ENCODE assay signal across 20 cellular contexts in genomic region chr7:18583305-18583704, GRCh38.
A peak's percentile ranks its signal among the peaks of the same experiment; 100 is the strongest.
DNase-seq lines count a peak whose midpoint lies in the region; ATAC-seq, FAIRE-seq and TF ChIP-seq lines count a peak whose summit lies in the region.
"Had no signal": no experiment of that assay in that cellular context is flagged by ENCODE, and none has a peak within 500 bp of the region (broad histone marks: within the 10 kb centered on the region; RNA-seq: fewer than 3 reads in every experiment).

No MANE protein-coding gene starts in this region.

- H3K4me1 ChIP-seq in astrocyte (ENCODE audit: insufficient read depth, low read length), result peaks cover 3% of the 10 kb centered on the region
- H3K4me1 ChIP-seq: thyroid gland had no signal

- no peak overlapping the region for H3K4me3 ChIP-seq in astrocyte (ENCODE audit: insufficient read depth, low read depth, low read length)
- H3K4me3 ChIP-seq: esophagus muscularis mucosa, thyroid gland had no signal

- ATAC-seq in GM19351 (IDR thresholded peaks at IDR 0.05; ENCODE audit: unreplicated experiment), result no peak
- ATAC-seq: activated CD4-positive, alpha-beta T cell treated with anti-CD3 and anti-CD28 coated beads for 36 hours; T-cell had no signal

- H3K36me3 ChIP-seq in astrocyte (ENCODE audit: insufficient read depth, low read length), result no peaks in the 10 kb centered on the region
- H3K36me3 ChIP-seq: esophagus muscularis mucosa, thyroid gland had no signal

- no peak overlapping the region for H3K4me2 ChIP-seq in astrocyte (ENCODE audit: low read length)

- H3K27me3 Mint-ChIP-seq in astrocyte (ENCODE audit: low read depth, unreplicated experiment), result no peaks in the 10 kb centered on the region
- H3K27me3 Mint-ChIP-seq: activated CD4-positive, alpha-beta T cell treated with anti-CD3 and anti-CD28 coated beads for 36 hours; activated naive CD4-positive, alpha-beta T cell treated with anti-CD3 and anti-CD28 coated beads, Interleukin-2, amount 50 U/mL, for 24 hours; progenitor cell of endocrine pancreas; T-cell had no signal

- H3K27ac ChIP-seq in astrocyte (ENCODE audit: low read depth, low read length), result no peak overlapping the region
- H3K27ac ChIP-seq: esophagus muscularis mucosa, thyroid gland had no signal

- no peaks in the 10 kb centered on the region for H4K20me1 ChIP-seq in astrocyte (ENCODE audit: insufficient read depth, low read length)

- no peak for FAIRE-seq in astrocyte (lab: Jason Lieb, UNC)
- no peak for FAIRE-seq in HTR-8/SVneo (lab: Jason Lieb, UNC)

- no peaks in the 10 kb centered on the region for H3K79me2 ChIP-seq in astrocyte (ENCODE audit: insufficient read depth, low read length)

- H2AFZ ChIP-seq in astrocyte (ENCODE audit: low read depth, low read length), result no peak overlapping the region

- no peak for TF ChIP-seq CTCF in astrocyte (IDR thresholded peaks at IDR 0.05; ENCODE audit: insufficient read depth, low read depth, low read length)

- H3K9ac ChIP-seq in astrocyte (ENCODE audit: low read length), result no peak overlapping the region

- peaks cover 21% of the 10 kb centered on the region for H3K4me1 Mint-ChIP-seq in astrocyte (ENCODE audit: low read depth, unreplicated experiment)
- H3K4me1 Mint-ChIP-seq: activated CD4-positive, alpha-beta T cell treated with anti-CD3 and anti-CD28 coated beads for 36 hours; activated naive CD4-positive, alpha-beta T cell treated with anti-CD3 and anti-CD28 coated beads, Interleukin-2, amount 50 U/mL, for 24 hours; T-cell had no signal

- no peaks in the 10 kb centered on the region for H3K36me3 Mint-ChIP-seq in astrocyte (ENCODE audit: low read depth, unreplicated experiment)
- H3K36me3 Mint-ChIP-seq: activated naive CD4-positive, alpha-beta T cell treated with anti-CD3 and anti-CD28 coated beads, Interleukin-2, amount 50 U/mL, for 24 hours; T-cell had no signal

- DNase-seq in AG08395 (ENCODE audit: low spot score) (peak; percentile 6), HK-2 (ENCODE audit: unreplicated experiment) (peak; percentile 8), astrocyte (ENCODE audit: low read depth) (peak; percentile 51), islet precursor cell (peak; percentile 70), germinal center (ENCODE audit: low spot score) (no peak), HTR-8/SVneo (ENCODE audit: insufficient read length, low spot score) (no peak), NCI-H526 (lab: John Stamatoyannopoulos, UW) (no peak)
- DNase-seq: activated CD4-positive, alpha-beta T cell treated with anti-CD3 and anti-CD28 coated beads for 36 hours; activated T-cell treated with anti-CD3 and anti-CD28 coated beads for 4 hours; AML-193; cortex of kidney; DND-41; NCI-H1417; NCI-H345; T-cell; thyroid gland had no signal

- peak overlapping the region; percentile 44 for H3K27ac Mint-ChIP-seq in astrocyte (ENCODE audit: unreplicated experiment)
- H3K27ac Mint-ChIP-seq: activated CD4-positive, alpha-beta T cell treated with anti-CD3 and anti-CD28 coated beads for 36 hours; activated naive CD4-positive, alpha-beta T cell treated with anti-CD3 and anti-CD28 coated beads, Interleukin-2, amount 50 U/mL, for 24 hours; progenitor cell of endocrine pancreas; T-cell had no signal

- no peak overlapping the region for H3K4me3 Mint-ChIP-seq in astrocyte (ENCODE audit: unreplicated experiment)
- H3K4me3 Mint-ChIP-seq: activated CD4-positive, alpha-beta T cell treated with anti-CD3 and anti-CD28 coated beads for 36 hours; activated naive CD4-positive, alpha-beta T cell treated with anti-CD3 and anti-CD28 coated beads, Interleukin-2, amount 50 U/mL, for 24 hours; T-cell had no signal

- no peaks in the 10 kb centered on the region for H3K9me3 ChIP-seq in astrocyte (ENCODE audit: insufficient read depth, low read depth, low read length)
- H3K9me3 ChIP-seq: esophagus muscularis mucosa, thyroid gland had no signal

- no peaks in the 10 kb centered on the region for H3K27me3 ChIP-seq in astrocyte (ENCODE audit: insufficient read depth, low read length)
- H3K27me3 ChIP-seq: esophagus muscularis mucosa, thyroid gland had no signal

- no peaks in the 10 kb centered on the region for H3K9me3 Mint-ChIP-seq in astrocyte (ENCODE audit: unreplicated experiment)
- H3K9me3 Mint-ChIP-seq: activated naive CD4-positive, alpha-beta T cell treated with anti-CD3 and anti-CD28 coated beads, Interleukin-2, amount 50 U/mL, for 24 hours; T-cell had no signal

Comparison
In these comparisons a context has a peak if more than half of its experiments do, and no peak if none do; other contexts are left out.
1. DNase-seq: peak in AG08395 (single experiment), HK-2 (single experiment), astrocyte (single experiment) and islet precursor cell (single experiment); none in germinal center (single experiment), HTR-8/SVneo (single experiment) and NCI-H526 (0 of 2).